ENCODE assay signal across 8 cellular contexts in the genomic region with DNA sequence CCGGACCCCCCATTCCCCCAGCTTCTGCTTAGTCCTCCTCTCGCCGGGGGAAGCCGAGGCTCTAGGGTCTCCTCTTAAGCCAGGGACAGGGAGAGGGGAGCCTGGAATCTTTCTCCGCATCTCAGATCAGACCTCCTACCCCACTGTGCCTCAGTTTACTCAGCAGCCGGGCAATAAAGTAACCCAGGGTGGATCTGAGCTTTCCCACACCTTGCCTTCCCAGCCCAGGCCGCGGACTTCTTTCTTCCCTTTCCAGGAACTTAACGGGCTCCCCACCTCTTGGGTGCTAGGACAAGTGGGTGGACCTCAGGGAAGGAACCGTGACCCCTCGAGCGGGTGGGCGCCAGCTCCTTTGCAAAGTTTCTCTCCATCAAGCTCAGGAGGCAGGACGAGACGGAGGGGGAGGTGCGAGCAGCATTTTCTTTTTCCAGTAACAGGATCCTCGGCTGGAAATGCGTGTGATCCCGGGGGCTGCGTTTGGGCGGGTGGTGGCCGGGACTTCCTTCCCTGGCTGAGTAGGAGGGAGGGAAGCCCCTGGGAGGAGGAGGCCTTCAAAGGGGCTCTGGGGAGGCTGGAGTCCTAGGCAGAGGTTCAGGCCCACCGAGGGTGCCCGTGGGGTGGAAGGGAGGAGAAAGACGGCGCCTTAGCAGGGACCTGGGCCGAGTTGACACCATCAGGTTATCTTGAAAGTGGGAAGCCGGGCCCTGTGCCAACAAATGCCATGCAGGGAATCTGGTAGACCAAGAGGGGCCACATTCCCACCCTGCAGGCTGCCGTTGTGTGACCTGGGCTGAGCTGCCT. TPM values are rescaled to one million over a fixed set of nuclear protein-coding genes. Genes with fewer than 3 reads are reported as not detected.
DNase-seq lines count a peak whose midpoint lies in the region; ATAC-seq and TF ChIP-seq lines count a peak whose summit lies in the region.

No MANE protein-coding gene starts in this region.

- H3K36me3 ChIP-seq in body of pancreas (replicated peaks in 1 of 2; ENCODE audit: insufficient read depth in 1 of 2, low read depth in 2 of 2): no peaks in the 10 kb centered on the region
- no peaks in the 10 kb centered on the region for H3K36me3 ChIP-seq in left lung

- DNase-seq in DMS53 (lab: John Stamatoyannopoulos, UW) (peak; percentile 35), DMS53 treated with DMSO at 0.1 percent for 48 hours (lab: John Stamatoyannopoulos, UW; ENCODE audit: unreplicated experiment) (no peak), body of pancreas (peak; percentile 53 to 80 (median 64)), left lung (peak in 1 of 2 donors; percentile 55), hippocampal formation (lab: John Stamatoyannopoulos, UW) (no peak)

- H3K27me3 ChIP-seq in body of pancreas (no peaks in the 10 kb centered on the region), left lung (peaks cover 5 to 56% of the 10 kb centered on the region in 2 donors)

- TF ChIP-seq POLR2A in body of pancreas (IDR thresholded peaks at IDR 0.05): no peak

- H3K27ac ChIP-seq in body of pancreas (peak overlapping the region in 3 of 4 donors; percentile 62 to 70 (median 63)), left lung (peak overlapping the region; percentile 26 to 50), temporal lobe (ENCODE audit: low read depth, low read length) (peak overlapping the region; percentile 17)

- H3K9me3 ChIP-seq in body of pancreas (no peaks in the 10 kb centered on the region), left lung (no peaks in the 10 kb centered on the region)

- TF ChIP-seq CTCF in body of pancreas (IDR thresholded peaks at IDR 0.05) (no peak), left lung (IDR thresholded peaks at IDR 0.05) (no peak)

- ATAC-seq in body of pancreas: no peak
- ATAC-seq in left lung: peak; percentile 10
- no peak for ATAC-seq in GM21526 (IDR thresholded peaks at IDR 0.05; ENCODE audit: low FRiP score, unreplicated experiment)
- no peak for ATAC-seq in HG02870 (IDR thresholded peaks at IDR 0.05; ENCODE audit: unreplicated experiment)

- H3K4me3 ChIP-seq in body of pancreas: peak overlapping the region in 1 of 2 donors; percentile 19
- H3K4me3 ChIP-seq in left lung: peak overlapping the region; percentile 33 to 49

- 2 to 4% methylated on average over 13 to 29 of the region's 29 CpGs for WGBS in body of pancreas, 2 donors

- intact Hi-C loops in body of pancreas (cut with DNase I): no loop called here
- intact Hi-C loops in left lung (cut with DNase I): no loop called here

- peaks cover 63% of the 10 kb centered on the region for H3K4me1 ChIP-seq in body of pancreas
- peaks cover 6 to 25% of the 10 kb centered on the region in 2 donors for H3K4me1 ChIP-seq in left lung

RNA-seq across cellular contexts. Expression of gene DAB2IP, which starts 0.8 kb away (rescaled TPM):
- total RNA-seq in body of pancreas (10 to 100 TPM; 25.2 to 34.9 TPM), left lung (10 to 100 TPM; 50.3 to 53.4 TPM), temporal lobe (16.5 TPM)

Comparison
In these comparisons a context has a peak if more than half of its experiments do, and no peak if none do; other contexts are left out.
1. DNase-seq: peak in DMS53 (single experiment) and body of pancreas (4 of 4); none in DMS53 treated with DMSO at 0.1 percent for 48 hours (single experiment) and hippocampal formation (0 of 2).
2. Peak in every context shown above with its lines, with median percentiles within 50 percentile points of each other: H3K27ac ChIP-seq.